ENCODE assay signal across 14 cellular contexts in the genomic region with DNA sequence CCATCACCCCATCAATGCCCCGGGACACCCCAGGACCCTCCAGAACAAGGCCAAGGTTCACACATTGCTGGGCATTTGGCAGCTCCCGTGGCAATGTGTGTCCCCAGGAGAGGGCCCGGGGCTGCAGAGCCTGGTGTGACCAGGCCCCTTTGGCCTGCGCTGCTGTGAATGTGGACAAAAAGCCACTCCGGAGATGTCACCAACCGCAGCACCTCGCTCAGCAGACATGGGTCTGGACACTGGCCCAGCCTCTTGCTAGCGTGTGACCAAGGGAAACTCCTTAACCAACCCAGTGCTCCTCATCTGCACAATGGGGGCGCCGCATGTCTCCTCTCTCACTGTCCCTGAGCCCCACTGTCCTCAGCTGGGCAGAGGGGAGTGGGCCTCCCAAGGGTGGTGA. TPM values are rescaled to one million over a fixed set of nuclear protein-coding genes. Genes with fewer than 3 reads are reported as not detected.
A peak's percentile ranks its signal among the peaks of the same experiment; 100 is the strongest.
DNase-seq lines count a peak whose midpoint lies in the region; ATAC-seq and TF ChIP-seq lines count a peak whose summit lies in the region.
"Had no signal": no experiment of that assay in that cellular context is flagged by ENCODE, and none has a peak within 500 bp of the region (broad histone marks: within the 10 kb centered on the region; RNA-seq: fewer than 3 reads in every experiment).

No MANE protein-coding gene starts in this region.

- H3K27ac ChIP-seq in right cardiac atrium (ENCODE audit: low read length): peak overlapping the region; percentile 26
- peak overlapping the region; percentile 40 for H3K27ac ChIP-seq in substantia nigra (ENCODE audit: low read depth, low read length, poor library complexity, severe bottlenecking)

- 83% methylated on average over 10 of the region's 10 CpGs for WGBS in right cardiac atrium

- no peak overlapping the region for H3K4me3 Mint-ChIP-seq in activated CD4-positive, alpha-beta T cell treated with anti-CD3 and anti-CD28 coated beads, Interleukin-2, amount 10 ng/mL, durations not matched to agents 24 days and 14 days
- no peak overlapping the region for H3K4me3 Mint-ChIP-seq in CD14-positive monocyte
- H3K4me3 Mint-ChIP-seq: CD4-positive, alpha-beta T cell; H9 had no signal

- no peaks in the 10 kb centered on the region for H3K4me1 ChIP-seq in right cardiac atrium (ENCODE audit: control insufficient read depth, insufficient read depth, low read length)
- H3K4me1 ChIP-seq: BE2C, Caco-2 had no signal

- no peaks in the 10 kb centered on the region for H3K27me3 ChIP-seq in right cardiac atrium (ENCODE audit: control insufficient read depth, insufficient read depth)
- H3K27me3 ChIP-seq: BE2C had no signal

- H3K9me3 ChIP-seq in right cardiac atrium (ENCODE audit: control insufficient read depth, low read length): no peaks in the 10 kb centered on the region
- H3K9me3 ChIP-seq: BE2C, Caco-2 had no signal

- H3K36me3 Mint-ChIP-seq in activated CD4-positive, alpha-beta T cell treated with anti-CD3 and anti-CD28 coated beads, Interleukin-2, amount 10 ng/mL, durations not matched to agents 24 days and 14 days (ENCODE audit: low read depth): peaks cover 55% of the 10 kb centered on the region
- peaks cover 60 to 95% of the 10 kb centered on the region in 2 donors for H3K36me3 Mint-ChIP-seq in CD14-positive monocyte

- H3K4me3 ChIP-seq in right cardiac atrium (ENCODE audit: low read length): no peak overlapping the region

- no peaks in the 10 kb centered on the region for H3K4me1 Mint-ChIP-seq in activated CD4-positive, alpha-beta T cell treated with anti-CD3 and anti-CD28 coated beads, Interleukin-2, amount 10 ng/mL, durations not matched to agents 24 days and 14 days
- H3K4me1 Mint-ChIP-seq in CD14-positive monocyte: no peaks in the 10 kb centered on the region
- H3K4me1 Mint-ChIP-seq: H9 had no signal

- intact Hi-C loops in Right ventricle myocardium superior (cut with DNase I): no loop called here
- intact Hi-C loops in left cardiac atrium (cut with DNase I): no loop called here
- intact Hi-C loops in right cardiac atrium (cut with DNase I): no loop called here
- intact Hi-C loops in activated CD4-positive, alpha-beta T cell treated with anti-CD3 and anti-CD28 coated beads, Interleukin-2, amount 10 ng/mL, durations not matched to agents 24 days and 14 days (cut with micrococcal nuclease): no loop called here
- intact Hi-C loops in CD14-positive monocyte (cut with micrococcal nuclease): no loop called here

- H3K27ac Mint-ChIP-seq in activated CD4-positive, alpha-beta T cell treated with anti-CD3 and anti-CD28 coated beads, Interleukin-2, amount 10 ng/mL, durations not matched to agents 24 days and 14 days: no peak overlapping the region
- peak overlapping the region in 2 of 7 donors; percentile 31 to 62 for H3K27ac Mint-ChIP-seq in CD14-positive monocyte
- H3K27ac Mint-ChIP-seq: CD4-positive, alpha-beta T cell; H9 had no signal

- H3K9me3 Mint-ChIP-seq in activated CD4-positive, alpha-beta T cell treated with anti-CD3 and anti-CD28 coated beads, Interleukin-2, amount 10 ng/mL, durations not matched to agents 24 days and 14 days: no peaks in the 10 kb centered on the region
- H3K9me3 Mint-ChIP-seq in CD14-positive monocyte: no peaks in the 10 kb centered on the region
- H3K9me3 Mint-ChIP-seq: CD4-positive, alpha-beta T cell; H9 had no signal

- TF ChIP-seq CTCF in CD14-positive monocyte (IDR thresholded peaks at IDR 0.05): no peak

- peak; percentile 68 for ATAC-seq in Right ventricle myocardium superior (ENCODE audit: poor library complexity)
- ATAC-seq in left cardiac atrium: peak; percentile 55 to 64
- peak; percentile 25 to 40 for ATAC-seq in right cardiac atrium

- H3K27me3 Mint-ChIP-seq in activated CD4-positive, alpha-beta T cell treated with anti-CD3 and anti-CD28 coated beads, Interleukin-2, amount 10 ng/mL, durations not matched to agents 24 days and 14 days: no peaks in the 10 kb centered on the region
- H3K27me3 Mint-ChIP-seq in CD14-positive monocyte (ENCODE audit: low read depth in 3 of 3): peaks cover 0 to 2% (median 0%) of the 10 kb centered on the region in 3 donors
- H3K27me3 Mint-ChIP-seq: CD4-positive, alpha-beta T cell had no signal

- no peak for DNase-seq in Right ventricle myocardium superior
- DNase-seq in left cardiac atrium: no peak
- peak in 1 of 3 donors; percentile 72 for DNase-seq in right cardiac atrium
- no peak for DNase-seq in substantia nigra (lab: John Stamatoyannopoulos, UW)
- DNase-seq in activated CD4-positive, alpha-beta T cell treated with anti-CD3 and anti-CD28 coated beads, Interleukin-2, amount 10 ng/mL, durations not matched to agents 24 days and 14 days: no peak
- DNase-seq in activated naive CD4-positive, alpha-beta T cell treated with anti-CD3 and anti-CD28 coated beads, Interleukin-2, amount 50 U/mL, for 16 hours: no peak
- DNase-seq in CD14-positive monocyte (ENCODE audit: low spot score): no peak
- DNase-seq: ACHN; BE2C; C1 segment of cervical spinal cord; Caco-2; CD4-positive, alpha-beta T cell; H9 had no signal

RNA-seq across cellular contexts. Expression of gene CHADL, which starts 8.0 kb away (rescaled TPM):
- 22.6 TPM for total RNA-seq in Right ventricle myocardium superior
- 10 to 100 TPM in 1 of 2 donors, 1 to 10 TPM in 1; 7.7 to 14.4 TPM for total RNA-seq in left cardiac atrium
- total RNA-seq in right cardiac atrium: 10 to 100 TPM; 15.5 to 25.7 (median 21.8) TPM
- polyA plus RNA-seq in right cardiac atrium: 39.2 TPM
- total RNA-seq in activated CD4-positive, alpha-beta T cell treated with anti-CD3 and anti-CD28 coated beads, Interleukin-2, amount 10 ng/mL, durations not matched to agents 24 days and 14 days: 0.33 and 0.47 TPM in 2 replicates
- under 1 TPM; 0.27 to 0.35 TPM for polyA plus RNA-seq in CD14-positive monocyte
- total RNA-seq: HT-29 had no signal

RNA-seq across cellular contexts. Expression of gene RANGAP1, which starts 37.2 kb away (rescaled TPM):
- total RNA-seq in Right ventricle myocardium superior: 42.8 TPM
- total RNA-seq in left cardiac atrium: 10 to 100 TPM; 33.7 to 34.0 TPM
- total RNA-seq in right cardiac atrium: 10 to 100 TPM; 26.0 to 38.5 (median 33.4) TPM
- 26.9 TPM for polyA plus RNA-seq in right cardiac atrium
- 185 and 187 TPM in 2 replicates for total RNA-seq in activated CD4-positive, alpha-beta T cell treated with anti-CD3 and anti-CD28 coated beads, Interleukin-2, amount 10 ng/mL, durations not matched to agents 24 days and 14 days
- polyA plus RNA-seq in CD14-positive monocyte: 1 to 10 TPM; 8.3 to 8.5 TPM

RNA-seq across cellular contexts. Expression of gene L3MBTL2, which starts 43.6 kb away (rescaled TPM):
- 14.9 TPM for total RNA-seq in Right ventricle myocardium superior
- total RNA-seq in left cardiac atrium: 10 to 100 TPM; 13.6 to 15.4 TPM
- total RNA-seq in right cardiac atrium: 10 to 100 TPM; 17.5 to 18.6 (median 18.2) TPM
- polyA plus RNA-seq in right cardiac atrium: 9.6 TPM
- total RNA-seq in activated CD4-positive, alpha-beta T cell treated with anti-CD3 and anti-CD28 coated beads, Interleukin-2, amount 10 ng/mL, durations not matched to agents 24 days and 14 days: 53.3 and 55.0 TPM in 2 replicates
- polyA plus RNA-seq in CD14-positive monocyte: 10 to 100 TPM; 13.6 to 14.0 TPM

RNA-seq across cellular contexts. Expression of gene ZC3H7B, which starts 52.6 kb away (rescaled TPM):
- total RNA-seq in Right ventricle myocardium superior (41.3 TPM), left cardiac atrium (10 to 100 TPM; 35.0 to 39.3 TPM), right cardiac atrium (10 to 100 TPM; 35.4 to 43.5 (median 39.2) TPM)
- polyA plus RNA-seq in right cardiac atrium (35.2 TPM), CD14-positive monocyte (under 1 TPM; 0.31 to 0.49 TPM)
- total RNA-seq in activated CD4-positive, alpha-beta T cell treated with anti-CD3 and anti-CD28 coated beads, Interleukin-2, amount 10 ng/mL, durations not matched to agents 24 days and 14 days: 69.1 and 70.5 TPM in 2 replicates
